ENCODE assay signal across 8 cellular contexts in genomic region chr3:79032686-79033318, GRCh38.
DNase-seq lines count a peak whose midpoint lies in the region; ATAC-seq and TF ChIP-seq lines count a peak whose summit lies in the region.

No MANE protein-coding gene starts in this region.

- H3K9me3 ChIP-seq in Caco-2, result no peaks in the 10 kb centered on the region
- no peaks in the 10 kb centered on the region for H3K9me3 ChIP-seq in MG63
- H3K9me3 ChIP-seq in CD4-positive, alpha-beta T cell (ENCODE audit: control insufficient read depth, low read length), result no peaks in the 10 kb centered on the region

- TF ChIP-seq CTCF in Caco-2 (IDR thresholded peaks at IDR 0.05; ENCODE audit: insufficient read depth in 1 of 2, low read depth in 1 of 2, low read length in 1 of 2, severe bottlenecking in 1 of 2, unreplicated experiment in 1 of 2) (peak; percentile 45 to 56), VCaP (conservative IDR thresholded peaks at IDR 0.05) (peak; percentile 85)
- no peak for TF ChIP-seq CTCF in CD4-positive, alpha-beta T cell (IDR thresholded peaks at IDR 0.05)

- H3K4me3 Mint-ChIP-seq in Caco-2 (ENCODE audit: unreplicated experiment), result no peak overlapping the region
- no peak overlapping the region for H3K4me3 Mint-ChIP-seq in CD4-positive, alpha-beta T cell
- no peak overlapping the region for H3K4me3 Mint-ChIP-seq in activated naive CD8-positive, alpha-beta T cell treated with anti-CD3 and anti-CD28 coated beads for 36 hours

- H3K4me3 ChIP-seq in Caco-2 (ENCODE audit: low read depth, low read length) (no peak overlapping the region), MG63 (no peak overlapping the region)

- no peaks in the 10 kb centered on the region for H3K4me1 ChIP-seq in Caco-2

- H3K4me1 Mint-ChIP-seq in Caco-2 (ENCODE audit: low read depth, unreplicated experiment), result no peaks in the 10 kb centered on the region
- H3K4me1 Mint-ChIP-seq in CD4-positive, alpha-beta T cell (ENCODE audit: low read depth), result no peaks in the 10 kb centered on the region
- no peaks in the 10 kb centered on the region for H3K4me1 Mint-ChIP-seq in activated naive CD8-positive, alpha-beta T cell treated with anti-CD3 and anti-CD28 coated beads for 36 hours

- POLR2A ChIA-PET in Caco-2 (lab: Charles Lee), result no interaction called here
- POLR2A ChIA-PET in CD4-positive, alpha-beta T cell (lab: Charles Lee), result no interaction called here

- H3K36me3 ChIP-seq in Caco-2 (ENCODE audit: control insufficient read depth, insufficient read depth, low read length) (no peaks in the 10 kb centered on the region), MG63 (no peaks in the 10 kb centered on the region)

- H3K27me3 ChIP-seq in Caco-2 (replicated peaks; ENCODE audit: control insufficient read depth, insufficient read depth, low read length) (no peaks in the 10 kb centered on the region), MG63 (no peaks in the 10 kb centered on the region)
- no peaks in the 10 kb centered on the region for H3K27me3 ChIP-seq in CD4-positive, alpha-beta T cell (ENCODE audit: control insufficient read depth, insufficient read depth, low read length)

- H3K27ac Mint-ChIP-seq in Caco-2 (ENCODE audit: unreplicated experiment), result no peak overlapping the region
- no peak overlapping the region for H3K27ac Mint-ChIP-seq in CD4-positive, alpha-beta T cell
- H3K27ac Mint-ChIP-seq in activated naive CD8-positive, alpha-beta T cell treated with anti-CD3 and anti-CD28 coated beads for 36 hours, result no peak overlapping the region

- H3K9me3 Mint-ChIP-seq in Caco-2 (ENCODE audit: unreplicated experiment), result no peaks in the 10 kb centered on the region
- H3K9me3 Mint-ChIP-seq in CD4-positive, alpha-beta T cell, result no peaks in the 10 kb centered on the region
- H3K9me3 Mint-ChIP-seq in activated naive CD8-positive, alpha-beta T cell treated with anti-CD3 and anti-CD28 coated beads for 36 hours, result no peaks in the 10 kb centered on the region

- CTCF ChIA-PET in Caco-2 (lab: Charles Lee), result interaction anchor here (1.5 kb wide), 1 partner anchor 371 kb away, joined by 3 read pairs; no protein-coding TSS in a partner anchor
- CTCF ChIA-PET in CD4-positive, alpha-beta T cell (lab: Charles Lee), result no interaction called here

- no peak overlapping the region for H3K27ac ChIP-seq in VCaP
- no peak overlapping the region for H3K27ac ChIP-seq in CD4-positive, alpha-beta T cell (ENCODE audit: low read depth, low read length)

- intact Hi-C loops in Caco-2 (cut with micrococcal nuclease; ENCODE audit: unreplicated experiment), result loop anchor here (1.0 to 5.0 kb wide), 4 partner anchors 14 to 374 kb away; no protein-coding TSS in a partner anchor
- intact Hi-C loops in CD4-positive, alpha-beta T cell (cut with DNase I, micrococcal nuclease), result loop anchor here in 1 of 2 experiments (5.0 kb wide), 1 partner anchor 376 kb away; no protein-coding TSS in a partner anchor

- no peaks in the 10 kb centered on the region for H3K36me3 Mint-ChIP-seq in Caco-2 (ENCODE audit: insufficient read depth, unreplicated experiment)
- no peaks in the 10 kb centered on the region for H3K36me3 Mint-ChIP-seq in CD4-positive, alpha-beta T cell (ENCODE audit: low read depth)
- H3K36me3 Mint-ChIP-seq in activated naive CD8-positive, alpha-beta T cell treated with anti-CD3 and anti-CD28 coated beads for 36 hours, result no peaks in the 10 kb centered on the region

- peak; percentile 74 for ATAC-seq in GM21515 (IDR thresholded peaks at IDR 0.05; ENCODE audit: unreplicated experiment)
- no peak for ATAC-seq in CD4-positive, alpha-beta T cell (ENCODE audit: poor library complexity)

- DNase-seq in Caco-2, result peak in 1 of 2 experiments; percentile 43
- DNase-seq in NCI-H146 (lab: John Stamatoyannopoulos, UW), result peak; percentile 56
- peak; percentile 74 for DNase-seq in iris pigment epithelial cell (ENCODE audit: low read depth)
- DNase-seq in MG63, result no peak
- DNase-seq in CD4-positive, alpha-beta T cell, result no peak
- no peak for DNase-seq in activated naive CD8-positive, alpha-beta T cell treated with anti-CD3 and anti-CD28 coated beads for 36 hours

- no TSS peak for BruUV-seq in Caco-2 (replicated peaks; lab: Mats Ljungman, UMichigan)

- H3K27me3 Mint-ChIP-seq in Caco-2 (ENCODE audit: insufficient read depth, unreplicated experiment), result no peaks in the 10 kb centered on the region
- no peaks in the 10 kb centered on the region for H3K27me3 Mint-ChIP-seq in CD4-positive, alpha-beta T cell
- H3K27me3 Mint-ChIP-seq in activated naive CD8-positive, alpha-beta T cell treated with anti-CD3 and anti-CD28 coated beads for 36 hours, result no peaks in the 10 kb centered on the region

Comparison
In these comparisons a context has a peak if more than half of its experiments do, and no peak if none do; other contexts are left out.
1. DNase-seq: peak in NCI-H146 (single experiment) and iris pigment epithelial cell (single experiment); none in MG63 (single experiment), CD4-positive, alpha-beta T cell (0 of 10) and activated naive CD8-positive, alpha-beta T cell treated with anti-CD3 and anti-CD28 coated beads for 36 hours (single experiment).